ENCODE assay signal across 16 cellular contexts in the genomic region with DNA sequence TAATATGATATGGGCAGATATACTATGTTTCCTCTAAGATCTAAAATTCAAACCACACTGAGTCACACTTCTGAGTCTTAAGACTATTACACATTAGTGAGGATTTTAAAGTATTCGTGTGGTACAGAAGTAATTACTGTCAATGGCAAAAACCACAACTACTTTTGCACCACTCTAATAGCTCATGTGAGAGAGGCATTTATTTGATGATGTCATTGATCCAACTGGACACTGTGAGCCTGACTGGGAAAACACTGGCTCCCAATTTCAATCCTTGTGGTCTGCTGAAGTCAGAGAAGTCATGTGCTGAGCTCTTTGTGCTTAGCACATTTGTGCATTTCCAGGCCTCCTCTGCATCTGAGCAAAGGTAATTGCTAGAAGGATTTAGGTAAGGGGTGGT.
DNase-seq lines count a peak whose midpoint lies in the region; ATAC-seq and TF ChIP-seq lines count a peak whose summit lies in the region.
"Had no signal": no experiment of that assay in that cellular context is flagged by ENCODE, and none has a peak within 500 bp of the region (broad histone marks: within the 10 kb centered on the region; RNA-seq: fewer than 3 reads in every experiment).

No MANE protein-coding gene starts in this region.

- no peaks in the 10 kb centered on the region for H3K27me3 Mint-ChIP-seq in glutamatergic neuron (ENCODE audit: unreplicated experiment)
- no peaks in the 10 kb centered on the region for H3K27me3 Mint-ChIP-seq in activated naive CD8-positive, alpha-beta T cell treated with anti-CD3 and anti-CD28 coated beads, Interleukin-2, amount 50 U/mL, for 24 hours

- H3K27ac Mint-ChIP-seq in glutamatergic neuron (ENCODE audit: unreplicated experiment): no peak overlapping the region
- no peak overlapping the region for H3K27ac Mint-ChIP-seq in activated naive CD8-positive, alpha-beta T cell treated with anti-CD3 and anti-CD28 coated beads, Interleukin-2, amount 50 U/mL, for 24 hours

- H3K4me1 Mint-ChIP-seq in glutamatergic neuron (ENCODE audit: low read depth, unreplicated experiment): no peaks in the 10 kb centered on the region
- no peaks in the 10 kb centered on the region for H3K4me1 Mint-ChIP-seq in activated naive CD8-positive, alpha-beta T cell treated with anti-CD3 and anti-CD28 coated beads, Interleukin-2, amount 50 U/mL, for 24 hours

- no peak for ATAC-seq in activated naive CD8-positive, alpha-beta T cell treated with anti-CD3 and anti-CD28 coated beads, Interleukin-2, amount 50 U/mL, for 24 hours
- no peak for ATAC-seq in HG03571 (IDR thresholded peaks at IDR 0.05; ENCODE audit: unreplicated experiment)
- ATAC-seq: psoas muscle had no signal

- no peak overlapping the region for H3K4me3 Mint-ChIP-seq in glutamatergic neuron (ENCODE audit: unreplicated experiment)
- H3K4me3 Mint-ChIP-seq in activated naive CD8-positive, alpha-beta T cell treated with anti-CD3 and anti-CD28 coated beads, Interleukin-2, amount 50 U/mL, for 24 hours: no peak overlapping the region

- H3K9me3 Mint-ChIP-seq in glutamatergic neuron (ENCODE audit: unreplicated experiment): no peaks in the 10 kb centered on the region
- peaks cover 9% of the 10 kb centered on the region for H3K9me3 Mint-ChIP-seq in activated naive CD8-positive, alpha-beta T cell treated with anti-CD3 and anti-CD28 coated beads, Interleukin-2, amount 50 U/mL, for 24 hours

- peak; percentile 99 for DNase-seq in A172 (ENCODE audit: low spot score)
- peak; percentile 89 for DNase-seq in H4 (ENCODE audit: low spot score)
- DNase-seq in SW480 (ENCODE audit: low spot score): peak; percentile 42
- DNase-seq in fibroblast of the aortic adventitia (ENCODE audit: low read depth): peak; percentile 65
- DNase-seq in glutamatergic neuron: no peak
- no peak for DNase-seq in activated naive CD8-positive, alpha-beta T cell treated with anti-CD3 and anti-CD28 coated beads, Interleukin-2, amount 50 U/mL, for 24 hours
- DNase-seq in NCI-H1105 (lab: John Stamatoyannopoulos, UW): no peak
- DNase-seq: activated effector memory CD4-positive, alpha-beta T cell treated with anti-CD3 and anti-CD28 coated beads, Interleukin-2, amount 50 U/mL, for 16 hours; AML-193; GDM1; NCI-H1417 treated with DMSO at 0.1 percent for 48 hours; NCI-H748 treated with DMSO at 0.1 percent for 48 hours; psoas muscle; T-helper 1 cell; tibial artery had no signal

- H3K36me3 Mint-ChIP-seq in glutamatergic neuron (ENCODE audit: unreplicated experiment): no peaks in the 10 kb centered on the region
- no peaks in the 10 kb centered on the region for H3K36me3 Mint-ChIP-seq in activated naive CD8-positive, alpha-beta T cell treated with anti-CD3 and anti-CD28 coated beads, Interleukin-2, amount 50 U/mL, for 24 hours (ENCODE audit: low read depth)

- TF ChIP-seq CTCF in fibroblast of the aortic adventitia (IDR thresholded peaks at IDR 0.05; ENCODE audit: insufficient read depth, low read length) (no peak), glutamatergic neuron (IDR thresholded peaks at IDR 0.05; ENCODE audit: partially characterized antibody, unreplicated experiment) (no peak)

- H3K4me3 ChIP-seq in fibroblast of the aortic adventitia (ENCODE audit: low read depth, low read length): no peak overlapping the region
- H3K4me3 ChIP-seq: psoas muscle, tibial artery had no signal

Comparison
In these comparisons a context has a peak if more than half of its experiments do, and no peak if none do; other contexts are left out.
1. DNase-seq: peak in A172 (single experiment), H4 (single experiment), SW480 (single experiment) and fibroblast of the aortic adventitia (single experiment); none in glutamatergic neuron (single experiment), activated naive CD8-positive, alpha-beta T cell treated with anti-CD3 and anti-CD28 coated beads, Interleukin-2, amount 50 U/mL, for 24 hours (single experiment) and NCI-H1105 (single experiment).